In genomic region chr20:8305449-8305978, GRCh38 we compare ENCODE assay signal across 8 cellular contexts.
DNase-seq lines count a peak whose midpoint lies in the region; ATAC-seq lines count a peak whose summit lies in the region.

No MANE protein-coding gene starts in this region.

- H3K9me3 ChIP-seq in SJCRH30 (replicated peaks) (no peaks in the 10 kb centered on the region), iPS DF 6.9 (ENCODE audit: control insufficient read depth, insufficient read depth, low read length) (no peaks in the 10 kb centered on the region)

- H3K36me3 Mint-ChIP-seq in activated naive CD8-positive, alpha-beta T cell treated with anti-CD3 and anti-CD28 coated beads for 36 hours, result no peaks in the 10 kb centered on the region

- no peaks in the 10 kb centered on the region for H3K27me3 ChIP-seq in SJCRH30
- H3K27me3 ChIP-seq in iPS DF 6.9 (ENCODE audit: control insufficient read depth, insufficient read depth, low read length), result no peaks in the 10 kb centered on the region

- peak; percentile 97 for ATAC-seq in GM21447 (IDR thresholded peaks at IDR 0.05; ENCODE audit: unreplicated experiment)

- H3K4me3 ChIP-seq in SJCRH30, result no peak overlapping the region
- no peak overlapping the region for H3K4me3 ChIP-seq in iPS DF 6.9 (ENCODE audit: low read length)

- H3K4me1 ChIP-seq in SJCRH30 (no peaks in the 10 kb centered on the region), iPS DF 6.9 (ENCODE audit: control insufficient read depth, insufficient read depth, low read length) (no peaks in the 10 kb centered on the region)

- H3K27ac Mint-ChIP-seq in activated naive CD8-positive, alpha-beta T cell treated with anti-CD3 and anti-CD28 coated beads for 36 hours, result no peak overlapping the region

- WGBS in iPS DF 6.9 (ENCODE audit: insufficient coverage, insufficient read length), result no CpG with 5 or more reads among the region's 11 CpGs

- H3K9me3 Mint-ChIP-seq in activated naive CD8-positive, alpha-beta T cell treated with anti-CD3 and anti-CD28 coated beads for 36 hours, result no peaks in the 10 kb centered on the region

- H3K4me3 Mint-ChIP-seq in activated naive CD8-positive, alpha-beta T cell treated with anti-CD3 and anti-CD28 coated beads for 36 hours, result no peak overlapping the region

- DNase-seq in Daoy (ENCODE audit: low read depth), result peak; percentile 70
- peak; percentile 34 for DNase-seq in HS-27A (ENCODE audit: low read depth)
- DNase-seq in SJCRH30, result peak; percentile 41 to 74
- peak; percentile 61 for DNase-seq in activated naive CD8-positive, alpha-beta T cell treated with anti-CD3 and anti-CD28 coated beads for 36 hours
- peak; percentile 82 for DNase-seq in iPS DF 6.9 (ENCODE audit: low read depth, low spot score)
- DNase-seq in stimulated activated CD4-positive, alpha-beta T cell treated with anti-CD3 and anti-CD28 coated beads, Interleukin-4, amount 100 ng/mL, for 4 hours, result peak; percentile 42 to 47
- no peak for DNase-seq in GF-D8 (lab: John Stamatoyannopoulos, UW)

- H3K27ac ChIP-seq in SJCRH30 (no peak overlapping the region), iPS DF 6.9 (ENCODE audit: low read length) (no peak overlapping the region)

- H3K36me3 ChIP-seq in SJCRH30, result no peaks in the 10 kb centered on the region
- H3K36me3 ChIP-seq in iPS DF 6.9 (ENCODE audit: control insufficient read depth, insufficient read depth, low read length), result no peaks in the 10 kb centered on the region

- no peaks in the 10 kb centered on the region for H3K4me1 Mint-ChIP-seq in activated naive CD8-positive, alpha-beta T cell treated with anti-CD3 and anti-CD28 coated beads for 36 hours

- H3K27me3 Mint-ChIP-seq in activated naive CD8-positive, alpha-beta T cell treated with anti-CD3 and anti-CD28 coated beads for 36 hours, result no peaks in the 10 kb centered on the region
